34 cellular contexts compared by ENCODE assay signal in the genomic region with DNA sequence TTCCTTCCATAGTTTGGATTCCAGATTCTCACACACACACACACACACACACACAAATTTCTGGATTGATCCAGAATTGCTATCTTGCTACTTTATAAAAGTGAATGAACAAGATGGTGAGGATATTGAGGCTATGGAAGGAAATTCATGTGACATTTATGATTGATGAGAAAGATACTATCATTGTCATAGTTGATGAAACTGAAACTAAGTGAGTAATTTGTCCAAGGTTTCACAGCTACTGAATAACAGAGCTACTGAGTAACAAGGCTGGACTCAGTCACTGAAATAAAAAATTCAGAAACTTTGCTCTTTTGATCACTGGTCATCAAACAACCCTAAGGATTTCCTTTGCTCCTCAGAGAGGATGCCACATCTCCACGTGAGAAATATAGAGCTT. TPM values are rescaled to one million over a fixed set of nuclear protein-coding genes. Genes with fewer than 3 reads are reported as not detected.
"Had no signal": no experiment of that assay in that cellular context is flagged by ENCODE, and none has a peak within 500 bp of the region (broad histone marks: within the 10 kb centered on the region; RNA-seq: fewer than 3 reads in every experiment).

No MANE protein-coding gene starts in this region.

- H3K4me2 ChIP-seq: hepatocyte had no signal

- DNase-seq: activated CD4-positive, alpha-beta memory T cell treated with anti-CD3 and anti-CD28 coated beads for 36 hours; activated CD4-positive, alpha-beta T cell treated with anti-CD3 and anti-CD28 coated beads, Interleukin-2, amount 10 ng/mL, durations not matched to agents 24 days and 14 days; activated CD4-positive, CD25-positive, alpha-beta regulatory T cell treated with anti-CD3 and anti-CD28 coated beads, Interleukin-2, amount 50 U/mL, for 72 hours; activated CD8-positive, alpha-beta memory T cell treated with anti-CD3 and anti-CD28 coated beads, Interleukin-2, amount 50 U/mL, for 48 hours; activated gamma-delta T cell; activated naive CD4-positive, alpha-beta T cell treated with anti-CD3 and anti-CD28 coated beads, Interleukin-2, amount 10 ng/mL, durations not matched to agents 7 days and 5 days; activated naive CD8-positive, alpha-beta T cell treated with anti-CD3 and anti-CD28 coated beads, Interleukin-2, amount 10 ng/mL, durations not matched to agents 7 days and 5 days; activated T-cell treated with anti-CD3 and anti-CD28 coated beads, Interleukin-2, amount 50 U/mL, for 24 hours; cerebellar nuclear complex; colonic mucosa; effector CD8-positive, alpha-beta T cell; left colon; mammary epithelial cell; naive B cell; nephron progenitor cell; ovary; right lobe of liver; stimulated activated CD4-positive, alpha-beta T cell treated with anti-CD3 and anti-CD28 coated beads, Interleukin-12 subunit alpha, Interleukin-12 subunit beta, amount 100 ng/mL, for 4 hours; stimulated activated CD4-positive, alpha-beta T cell treated with anti-CD3 and anti-CD28 coated beads, Interleukin-4, amount 100 ng/mL, for 1 hour; stimulated activated naive CD8-positive, alpha-beta T cell treated with anti-CD3 and anti-CD28 coated beads, Interleukin-15, Interleukin-2, amounts not matched to agents 100 U/mL and 50 U/mL, for 24 hours; testis; transverse colon had no signal

- H3K27ac ChIP-seq: ascending aorta, cardiac muscle cell, colonic mucosa, gastroesophageal sphincter, hepatocyte, ovary, right lobe of liver, skin epidermis, testis, transverse colon had no signal

- H3K27me3 ChIP-seq: ascending aorta, cardiac muscle cell, colonic mucosa, hepatocyte, ovary, right lobe of liver, testis, transverse colon had no signal

- H3K79me2 ChIP-seq: hepatocyte had no signal

- H3K4me1 ChIP-seq: ascending aorta, colonic mucosa, gastroesophageal sphincter, right lobe of liver, testis, transverse colon had no signal

- ATAC-seq: gastroesophageal sphincter; left colon; right lobe of liver; stimulated activated naive CD8-positive, alpha-beta T cell treated with anti-CD3 and anti-CD28 coated beads, Interleukin-15, Interleukin-2, amounts not matched to agents 100 U/mL and 50 U/mL, for 24 hours had no signal

- H3K36me3 ChIP-seq: ascending aorta, cardiac muscle cell, colonic mucosa, gastroesophageal sphincter, ovary, right lobe of liver, transverse colon had no signal

- H3K4me3 ChIP-seq: ascending aorta, cardiac muscle cell, colonic mucosa, gastroesophageal sphincter, hepatocyte, ovary, right lobe of liver, skin epidermis, testis, transverse colon had no signal

- H3K9me3 ChIP-seq: ascending aorta, colonic mucosa, gastroesophageal sphincter, ovary, right lobe of liver, testis, transverse colon had no signal

- H2AFZ ChIP-seq: hepatocyte had no signal

RNA-seq across cellular contexts. Expression of gene OR5D16, which starts 16.2 kb away (rescaled TPM):
- total RNA-seq: activated CD4-positive, alpha-beta memory T cell treated with anti-CD3 and anti-CD28 coated beads for 36 hours; activated CD4-positive, alpha-beta T cell treated with anti-CD3 and anti-CD28 coated beads, Interleukin-2, amount 10 ng/mL, durations not matched to agents 24 days and 14 days; activated naive CD8-positive, alpha-beta T cell treated with anti-CD3 and anti-CD28 coated beads, Interleukin-2, amount 10 ng/mL, durations not matched to agents 7 days and 5 days; ascending aorta; cardiac muscle cell; colonic mucosa; dermis microvascular lymphatic vessel endothelial cell; epithelial cell of proximal tubule; gastroesophageal sphincter; hepatocyte; left colon; liver; mammary epithelial cell; mesothelial cell of epicardium; ovary; progenitor cell of endocrine pancreas; renal cortical epithelial cell; right lobe of liver; testis; transverse colon had no signal
- polyA plus RNA-seq: cardiac muscle cell, hepatocyte, keratinocyte, liver, mammary epithelial cell, ovary had no signal

RNA-seq across cellular contexts. Expression of gene OR5L2, which starts 27.7 kb away (rescaled TPM):
- total RNA-seq: activated CD4-positive, alpha-beta memory T cell treated with anti-CD3 and anti-CD28 coated beads for 36 hours; activated CD4-positive, alpha-beta T cell treated with anti-CD3 and anti-CD28 coated beads, Interleukin-2, amount 10 ng/mL, durations not matched to agents 24 days and 14 days; activated naive CD8-positive, alpha-beta T cell treated with anti-CD3 and anti-CD28 coated beads, Interleukin-2, amount 10 ng/mL, durations not matched to agents 7 days and 5 days; ascending aorta; cardiac muscle cell; colonic mucosa; dermis microvascular lymphatic vessel endothelial cell; epithelial cell of proximal tubule; gastroesophageal sphincter; hepatocyte; left colon; liver; mammary epithelial cell; mesothelial cell of epicardium; ovary; progenitor cell of endocrine pancreas; renal cortical epithelial cell; right lobe of liver; testis; transverse colon had no signal
- polyA plus RNA-seq: cardiac muscle cell, hepatocyte, keratinocyte, liver, mammary epithelial cell, ovary had no signal

RNA-seq across cellular contexts. Expression of gene TRIM51, which starts 28.4 kb away (rescaled TPM):
- total RNA-seq: activated CD4-positive, alpha-beta memory T cell treated with anti-CD3 and anti-CD28 coated beads for 36 hours; activated CD4-positive, alpha-beta T cell treated with anti-CD3 and anti-CD28 coated beads, Interleukin-2, amount 10 ng/mL, durations not matched to agents 24 days and 14 days; activated naive CD8-positive, alpha-beta T cell treated with anti-CD3 and anti-CD28 coated beads, Interleukin-2, amount 10 ng/mL, durations not matched to agents 7 days and 5 days; ascending aorta; cardiac muscle cell; colonic mucosa; dermis microvascular lymphatic vessel endothelial cell; epithelial cell of proximal tubule; gastroesophageal sphincter; hepatocyte; left colon; liver; mammary epithelial cell; mesothelial cell of epicardium; ovary; progenitor cell of endocrine pancreas; renal cortical epithelial cell; right lobe of liver; transverse colon had no signal
- polyA plus RNA-seq: cardiac muscle cell, hepatocyte, keratinocyte, liver, mammary epithelial cell, ovary had no signal

RNA-seq across cellular contexts. Expression of gene OR5D18, which starts 35.3 kb away (rescaled TPM):
- total RNA-seq: activated CD4-positive, alpha-beta memory T cell treated with anti-CD3 and anti-CD28 coated beads for 36 hours; activated CD4-positive, alpha-beta T cell treated with anti-CD3 and anti-CD28 coated beads, Interleukin-2, amount 10 ng/mL, durations not matched to agents 24 days and 14 days; activated naive CD8-positive, alpha-beta T cell treated with anti-CD3 and anti-CD28 coated beads, Interleukin-2, amount 10 ng/mL, durations not matched to agents 7 days and 5 days; ascending aorta; cardiac muscle cell; colonic mucosa; dermis microvascular lymphatic vessel endothelial cell; epithelial cell of proximal tubule; gastroesophageal sphincter; hepatocyte; left colon; liver; mammary epithelial cell; mesothelial cell of epicardium; ovary; progenitor cell of endocrine pancreas; renal cortical epithelial cell; right lobe of liver; testis; transverse colon had no signal
- polyA plus RNA-seq: cardiac muscle cell, hepatocyte, keratinocyte, liver, mammary epithelial cell, ovary had no signal

RNA-seq across cellular contexts. Expression of gene OR5L1, which starts 43.5 kb away (rescaled TPM):
- total RNA-seq: activated CD4-positive, alpha-beta memory T cell treated with anti-CD3 and anti-CD28 coated beads for 36 hours; activated CD4-positive, alpha-beta T cell treated with anti-CD3 and anti-CD28 coated beads, Interleukin-2, amount 10 ng/mL, durations not matched to agents 24 days and 14 days; activated naive CD8-positive, alpha-beta T cell treated with anti-CD3 and anti-CD28 coated beads, Interleukin-2, amount 10 ng/mL, durations not matched to agents 7 days and 5 days; ascending aorta; cardiac muscle cell; colonic mucosa; dermis microvascular lymphatic vessel endothelial cell; epithelial cell of proximal tubule; gastroesophageal sphincter; hepatocyte; left colon; liver; mammary epithelial cell; mesothelial cell of epicardium; ovary; progenitor cell of endocrine pancreas; renal cortical epithelial cell; right lobe of liver; testis; transverse colon had no signal
- polyA plus RNA-seq: cardiac muscle cell, hepatocyte, keratinocyte, liver, mammary epithelial cell, ovary had no signal
